Comparison of ENCODE assay signal across 1 cellular context in genomic region chr3:48637305-48637704, GRCh38.
TF ChIP-seq lines count a peak whose summit lies in the region.

No MANE protein-coding gene starts in this region.

TF ChIP-seq in WTC11, 78 proteins besides CTCF, POLR2A, EP300 and RAD21:
- no peak for TF ChIP-seq IRF2 (CRISPR knock-in tag; IDR thresholded peaks at IDR 0.05; ENCODE audit: borderline replicate concordance, low read depth)
- TF ChIP-seq RELA (CRISPR knock-in tag; IDR thresholded peaks at IDR 0.05; ENCODE audit: borderline replicate concordance) = no peak
- 0 out of 2 replicates have a peak, but pooled peaks have one; percentile 11 for TF ChIP-seq NFYB (CRISPR knock-in tag; conservative IDR thresholded peaks at IDR 0.05; ENCODE audit: low read depth)
- TF ChIP-seq KAT7 (CRISPR knock-in tag; IDR thresholded peaks at IDR 0.05; ENCODE audit: borderline replicate concordance) = no peak
- no peak for TF ChIP-seq MXD4 (CRISPR knock-in tag; IDR thresholded peaks at IDR 0.05; ENCODE audit: borderline replicate concordance)
- no peak for TF ChIP-seq EMX1 (CRISPR knock-in tag; IDR thresholded peaks at IDR 0.05)
- no peak for TF ChIP-seq OVOL2 (CRISPR knock-in tag; IDR thresholded peaks at IDR 0.05; ENCODE audit: borderline replicate concordance)
- TF ChIP-seq, protein P1, sequence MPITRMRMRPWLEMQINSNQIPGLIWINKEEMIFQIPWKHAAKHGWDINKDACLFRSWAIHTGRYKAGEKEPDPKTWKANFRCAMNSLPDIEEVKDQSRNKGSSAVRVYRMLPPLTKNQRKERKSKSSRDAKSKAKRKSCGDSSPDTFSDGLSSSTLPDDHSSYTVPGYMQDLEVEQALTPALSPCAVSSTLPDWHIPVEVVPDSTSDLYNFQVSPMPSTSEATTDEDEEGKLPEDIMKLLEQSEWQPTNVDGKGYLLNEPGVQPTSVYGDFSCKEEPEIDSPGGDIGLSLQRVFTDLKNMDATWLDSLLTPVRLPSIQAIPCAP (CRISPR knock-in tag; IDR thresholded peaks at IDR 0.05) = no peak
